Comparison of ENCODE assay signal across 8 cellular contexts in the genomic region with DNA sequence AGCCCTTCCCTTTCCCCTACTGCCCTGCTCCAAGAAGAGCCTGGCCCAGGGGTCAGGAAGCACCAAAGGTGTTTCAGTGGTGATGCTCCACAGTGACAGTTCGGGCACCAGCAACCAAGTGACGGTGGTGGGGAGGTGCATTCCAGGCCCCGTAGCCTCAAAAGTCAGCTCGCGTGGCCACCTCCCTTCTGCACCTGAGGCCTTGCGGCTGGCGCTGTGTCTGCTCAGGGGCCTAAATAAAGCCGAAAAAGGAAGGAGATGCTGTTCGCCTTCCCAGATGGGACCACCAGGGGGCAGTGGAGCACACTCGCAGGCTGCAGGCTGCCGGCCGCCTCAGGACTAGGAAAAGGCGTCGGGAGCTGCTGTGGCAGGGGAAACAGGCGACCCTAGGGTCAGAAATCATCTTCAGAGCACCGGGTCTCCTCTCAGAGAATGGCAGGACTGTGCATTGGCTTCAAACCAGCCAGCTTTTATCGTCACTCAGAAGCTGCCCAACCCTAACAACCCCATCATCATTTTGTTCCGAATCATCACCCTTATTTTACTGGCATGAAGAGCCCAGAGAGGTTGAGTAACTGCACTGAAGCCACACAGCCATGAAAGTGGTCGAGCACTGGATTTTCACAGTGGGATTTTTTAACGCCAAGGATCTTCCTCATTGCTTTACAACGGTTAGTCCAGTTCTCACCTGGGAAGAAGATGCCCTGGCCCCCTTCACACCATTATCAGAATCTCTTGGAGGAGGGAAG.
A peak's percentile ranks its signal among the peaks of the same experiment; 100 is the strongest.
DNase-seq lines count a peak whose midpoint lies in the region; ATAC-seq lines count a peak whose summit lies in the region.

No MANE protein-coding gene starts in this region.

- H3K4me1 Mint-ChIP-seq in activated naive CD4-positive, alpha-beta T cell treated with anti-CD3 and anti-CD28 coated beads for 36 hours (ENCODE audit: low read depth), result no peaks in the 10 kb centered on the region

- peak; percentile 85 for DNase-seq in Ammon's horn (ENCODE audit: low spot score)
- DNase-seq in NCI-H524 (lab: John Stamatoyannopoulos, UW), result peak; percentile 65 to 73
- peak; percentile 54 for DNase-seq in activated naive CD4-positive, alpha-beta T cell treated with anti-CD3 and anti-CD28 coated beads for 36 hours
- peak; percentile 22 to 61 for DNase-seq in hippocampal formation (lab: John Stamatoyannopoulos, UW)
- peak; percentile 25 to 35 (median 28) for DNase-seq in stimulated activated CD4-positive, alpha-beta T cell treated with anti-CD3 and anti-CD28 coated beads, Interleukin-12 subunit alpha, Interleukin-12 subunit beta, amount 100 ng/mL, for 48 hours (ENCODE audit: low read depth in 2 of 3, low spot score in 1 of 3)
- no peak for DNase-seq in central memory CD4-positive, alpha-beta T cell

- no peaks in the 10 kb centered on the region for H3K9me3 Mint-ChIP-seq in activated naive CD4-positive, alpha-beta T cell treated with anti-CD3 and anti-CD28 coated beads for 36 hours

- peaks cover 14% of the 10 kb centered on the region for H3K27me3 Mint-ChIP-seq in activated naive CD4-positive, alpha-beta T cell treated with anti-CD3 and anti-CD28 coated beads for 36 hours (ENCODE audit: low read depth)

- H3K36me3 Mint-ChIP-seq in activated naive CD4-positive, alpha-beta T cell treated with anti-CD3 and anti-CD28 coated beads for 36 hours (ENCODE audit: low read depth), result no peaks in the 10 kb centered on the region

- intact Hi-C loops in activated naive CD4-positive, alpha-beta T cell treated with anti-CD3 and anti-CD28 coated beads for 36 hours (cut with micrococcal nuclease), result no loop called here

- no peak overlapping the region for H3K4me3 Mint-ChIP-seq in activated naive CD4-positive, alpha-beta T cell treated with anti-CD3 and anti-CD28 coated beads for 36 hours

- peak; percentile 84 for ATAC-seq in GM18861 (IDR thresholded peaks at IDR 0.05; ENCODE audit: unreplicated experiment)
- peak; percentile 80 for ATAC-seq in HG03103 (IDR thresholded peaks at IDR 0.05; ENCODE audit: low read depth, unreplicated experiment)

- H3K27ac Mint-ChIP-seq in activated naive CD4-positive, alpha-beta T cell treated with anti-CD3 and anti-CD28 coated beads for 36 hours, result no peak overlapping the region

- CTCF ChIA-PET in activated naive CD4-positive, alpha-beta T cell treated with anti-CD3 and anti-CD28 coated beads for 36 hours (lab: Charles Lee), result interaction anchor here (0.7 to 2.0 kb wide), 3 partner anchors 9 to 95 kb away, joined by 3 to 7 read pairs (median 5); no protein-coding TSS in a partner anchor
